Comparison of ENCODE assay signal across 14 cellular contexts in genomic region chr9:27352457-27353188, GRCh38. TPM values are rescaled to one million over a fixed set of nuclear protein-coding genes. Genes with fewer than 3 reads are reported as not detected.
A peak's percentile ranks its signal among the peaks of the same experiment; 100 is the strongest.
DNase-seq lines count a peak whose midpoint lies in the region; ATAC-seq and TF ChIP-seq lines count a peak whose summit lies in the region.
"Had no signal": no experiment of that assay in that cellular context is flagged by ENCODE, and none has a peak within 500 bp of the region (broad histone marks: within the 10 kb centered on the region; RNA-seq: fewer than 3 reads in every experiment).

No MANE protein-coding gene starts in this region.

- H3K4me3 ChIP-seq in BLaER1 (no peak overlapping the region), Peyer's patch (no peak overlapping the region), lung (no peak overlapping the region)

- H3K27me3 ChIP-seq in BLaER1 (no peaks in the 10 kb centered on the region), Peyer's patch (no peaks in the 10 kb centered on the region), lung (ENCODE audit: control insufficient read depth, insufficient read depth) (no peaks in the 10 kb centered on the region)
- H3K27me3 ChIP-seq: brain microvascular endothelial cell had no signal

- H3K4me1 ChIP-seq in BLaER1, result peaks cover 28% of the 10 kb centered on the region
- H3K4me1 ChIP-seq in Peyer's patch, result peaks cover 0 to 8% (median 0%) of the 10 kb centered on the region in 4 donors
- peaks cover 4 to 6% of the 10 kb centered on the region in 2 donors for H3K4me1 ChIP-seq in lung (ENCODE audit: control insufficient read depth in 2 of 2, insufficient read depth in 2 of 2, low read length in 2 of 2)

- no peaks in the 10 kb centered on the region; the same call in 1 of the 2 replicates for H3K36me3 ChIP-seq in BLaER1
- H3K36me3 ChIP-seq in Peyer's patch, result no peaks in the 10 kb centered on the region
- no peaks in the 10 kb centered on the region for H3K36me3 ChIP-seq in lung (ENCODE audit: control insufficient read depth in 2 of 2, insufficient read depth in 2 of 2, low read length in 2 of 2)
- H3K36me3 ChIP-seq: brain microvascular endothelial cell had no signal

- DNase-seq in Peyer's patch (peak in 2 of 3 donors; percentile 56 to 63), lung (ENCODE audit: low spot score) (no peak), middle frontal gyrus (ENCODE audit: extremely low spot score, low spot score) (no peak)
- DNase-seq: brain microvascular endothelial cell; CD4-positive, alpha-beta memory T cell; NCI-H226; SHP77 had no signal

- 46 to 54% methylated on average over 6 of the region's 6 CpGs for WGBS in lung, 2 donors

- H3K27ac ChIP-seq in BLaER1 (no peak overlapping the region), Peyer's patch (peak overlapping the region in 3 of 4 donors; percentile 4 to 14 (median 13)), lung (ENCODE audit: low read depth in 1 of 2, low read length in 1 of 2) (peak overlapping the region in 1 of 2 donors; percentile 40)

- no peak overlapping the region for H3K9ac ChIP-seq in BLaER1

- ATAC-seq in GM21447 (IDR thresholded peaks at IDR 0.05; ENCODE audit: unreplicated experiment), result peak; percentile 41
- ATAC-seq in lung (ENCODE audit: insufficient read depth, low FRiP score), result peak; percentile 40
- ATAC-seq in HG02970 (IDR thresholded peaks at IDR 0.05; ENCODE audit: low FRiP score, unreplicated experiment), result no peak
- ATAC-seq in GM19455 (IDR thresholded peaks at IDR 0.05; ENCODE audit: unreplicated experiment), result no peak
- ATAC-seq in HG03520 (IDR thresholded peaks at IDR 0.05; ENCODE audit: unreplicated experiment), result no peak
- ATAC-seq: HCT116 had no signal

- H3K4me2 ChIP-seq in BLaER1, result peak overlapping the region; percentile 57

- H3K9me3 ChIP-seq in BLaER1, result no peaks in the 10 kb centered on the region
- H3K9me3 ChIP-seq in Peyer's patch, result no peaks in the 10 kb centered on the region
- H3K9me3 ChIP-seq in lung (ENCODE audit: control insufficient read depth in 2 of 2, insufficient read depth in 1 of 2, low read length in 1 of 2), result no peaks in the 10 kb centered on the region

- no peak for TF ChIP-seq POLR2A in Peyer's patch (IDR thresholded peaks at IDR 0.05)

- H4K20me1 ChIP-seq in BLaER1, result no peaks in the 10 kb centered on the region

- TF ChIP-seq CTCF in Peyer's patch (IDR thresholded peaks at IDR 0.05), result no peak
- TF ChIP-seq CTCF in lung (IDR thresholded peaks at IDR 0.05; ENCODE audit: control extremely low read depth, extremely low read depth), result no peak

RNA-seq across cellular contexts. Expression of gene EQTN, which starts 55.7 kb away (rescaled TPM):
- 1 to 10 TPM in 2 of 4 donors, not detected in 2; 1.9 to 2.3 TPM for total RNA-seq in Peyer's patch
- total RNA-seq in lung, result 1 to 10 TPM in 1 of 2 donors, not detected in 1; 1.5 TPM
- polyA plus RNA-seq in lung, result under 1 TPM in 1 of 2 donors, not detected in 1; 0.26 TPM
- total RNA-seq: activated CD8-positive, alpha-beta memory T cell treated with anti-CD3 and anti-CD28 coated beads for 36 hours; CD4-positive, alpha-beta memory T cell had no signal
- polyA plus RNA-seq: CD4-positive, alpha-beta memory T cell had no signal

Comparison
In these comparisons a context has a peak if more than half of its experiments do, and no peak if none do; other contexts are left out.
1. ATAC-seq: peak in GM21447 (single experiment) and lung (single experiment); none in HG02970 (single experiment), GM19455 (single experiment) and HG03520 (single experiment).
2. DNase-seq: peak in Peyer's patch (2 of 3); none in lung (single experiment) and middle frontal gyrus (single experiment).